ENCODE assay signal across 1 cellular context in the genomic region with DNA sequence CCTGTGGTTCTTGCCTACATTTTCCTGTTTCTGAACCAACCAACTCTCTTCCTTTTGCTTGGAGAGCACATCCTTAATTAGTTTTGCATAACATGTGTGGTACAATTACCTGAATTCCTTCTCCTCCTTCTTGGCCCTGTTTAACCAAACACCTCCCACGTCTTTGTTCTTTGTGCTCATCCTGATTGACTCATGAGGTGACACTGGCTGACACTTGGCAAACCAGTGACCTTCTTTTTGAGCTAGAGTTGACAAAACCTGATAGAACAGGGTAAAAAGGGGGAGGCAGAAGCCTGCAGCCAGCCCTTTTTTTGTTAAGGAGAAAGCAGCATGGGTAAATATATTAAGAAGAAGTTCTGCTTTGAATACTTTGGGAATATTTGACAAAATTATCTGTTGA.
TF ChIP-seq lines count a peak whose summit lies in the region.

No MANE protein-coding gene starts in this region.

TF ChIP-seq in IMR-90, 13 proteins besides CTCF, POLR2A, EP300 and RAD21 (continued from another document):
- TF ChIP-seq, protein P1, sequence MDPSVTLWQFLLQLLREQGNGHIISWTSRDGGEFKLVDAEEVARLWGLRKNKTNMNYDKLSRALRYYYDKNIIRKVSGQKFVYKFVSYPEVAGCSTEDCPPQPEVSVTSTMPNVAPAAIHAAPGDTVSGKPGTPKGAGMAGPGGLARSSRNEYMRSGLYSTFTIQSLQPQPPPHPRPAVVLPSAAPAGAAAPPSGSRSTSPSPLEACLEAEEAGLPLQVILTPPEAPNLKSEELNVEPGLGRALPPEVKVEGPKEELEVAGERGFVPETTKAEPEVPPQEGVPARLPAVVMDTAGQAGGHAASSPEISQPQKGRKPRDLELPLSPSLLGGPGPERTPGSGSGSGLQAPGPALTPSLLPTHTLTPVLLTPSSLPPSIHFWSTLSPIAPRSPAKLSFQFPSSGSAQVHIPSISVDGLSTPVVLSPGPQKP (IDR thresholded peaks at IDR 0.05; ENCODE audit: borderline replicate concordance, low read depth, low read length): no peak
- TF ChIP-seq SMC3 (IDR thresholded peaks at IDR 0.05; ENCODE audit: low read depth, low read length): no peak
- TF ChIP-seq, protein P2, sequence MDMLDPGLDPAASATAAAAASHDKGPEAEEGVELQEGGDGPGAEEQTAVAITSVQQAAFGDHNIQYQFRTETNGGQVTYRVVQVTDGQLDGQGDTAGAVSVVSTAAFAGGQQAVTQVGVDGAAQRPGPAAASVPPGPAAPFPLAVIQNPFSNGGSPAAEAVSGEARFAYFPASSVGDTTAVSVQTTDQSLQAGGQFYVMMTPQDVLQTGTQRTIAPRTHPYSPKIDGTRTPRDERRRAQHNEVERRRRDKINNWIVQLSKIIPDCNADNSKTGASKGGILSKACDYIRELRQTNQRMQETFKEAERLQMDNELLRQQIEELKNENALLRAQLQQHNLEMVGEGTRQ (IDR thresholded peaks at IDR 0.05; ENCODE audit: low read depth, low read length): no peak
- no peak for TF ChIP-seq CHD1 (IDR thresholded peaks at IDR 0.05; ENCODE audit: low read depth, low read length)
TF ChIP-seq in IMR-90: peak in this region for 0.
